ENCODE assay signal across 8 cellular contexts in the genomic region with DNA sequence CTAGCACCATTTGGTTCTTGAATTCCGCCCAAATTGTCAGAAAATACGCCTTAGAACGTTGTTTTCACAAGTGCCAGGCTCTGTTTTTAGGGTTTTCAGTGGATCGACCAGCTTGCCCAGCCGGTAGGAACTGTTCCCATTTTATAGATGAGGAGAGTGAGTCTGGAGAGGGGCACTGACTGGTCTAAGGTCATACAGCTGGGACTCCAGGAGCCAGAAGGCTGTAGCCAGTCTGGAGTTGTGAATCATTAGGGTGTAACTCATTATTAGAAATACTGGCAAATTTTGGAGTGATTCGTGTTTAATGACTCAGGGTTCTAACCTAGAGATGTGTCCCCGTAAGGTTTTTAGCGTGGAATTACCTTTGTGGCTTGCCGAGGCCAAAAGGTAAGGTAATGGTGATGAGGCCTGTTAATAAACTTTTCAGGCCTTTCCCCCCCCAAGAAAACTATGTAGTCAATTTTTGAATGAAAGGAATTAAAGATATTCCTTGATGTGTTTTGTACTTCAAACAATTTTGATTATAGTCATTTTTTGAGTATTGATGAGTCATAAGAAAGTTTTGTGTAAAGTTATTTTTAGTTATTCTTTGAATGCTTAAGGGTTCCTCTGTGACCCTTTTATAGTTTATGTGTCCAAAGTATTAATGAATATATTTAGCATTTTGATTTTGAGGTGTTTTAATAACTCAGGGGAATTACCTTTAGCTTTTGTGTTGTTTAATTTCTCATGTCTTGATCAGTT. TPM values are rescaled to one million over a fixed set of nuclear protein-coding genes. Genes with fewer than 3 reads are reported as not detected.
DNase-seq lines count a peak whose midpoint lies in the region; ATAC-seq, FAIRE-seq and TF ChIP-seq lines count a peak whose summit lies in the region.

No MANE protein-coding gene starts in this region.

- H2BK12ac ChIP-seq in mesenchymal stem cell (ENCODE audit: low read length in 2 of 2) = no peak overlapping the region

- no TSS peak for BruUV-seq in K562 (replicated peaks; lab: Mats Ljungman, UMichigan)

- POLR2A ChIA-PET in CD8-positive, alpha-beta T cell (lab: Charles Lee) = interaction anchor here (1.0 to 3.1 kb wide), 5 partner anchors 13 to 202 kb away, joined by 3 to 17 read pairs (median 4); a partner anchor contains a TSS
- POLR2A ChIA-PET in K562 (lab: Yijun Ruan, JAX) = interaction anchor here (0.6 to 10.5 kb wide), 10 partner anchors 8 to 270 kb away, joined by 3 to 109 read pairs (median 4); a partner anchor contains a TSS

- H3K4me1 Mint-ChIP-seq in CD8-positive, alpha-beta T cell (ENCODE audit: low read depth) = peaks cover 69% of the 10 kb centered on the region

- H3K9me3 Mint-ChIP-seq in CD8-positive, alpha-beta T cell = no peaks in the 10 kb centered on the region

- H3K27me3 Mint-ChIP-seq in CD8-positive, alpha-beta T cell (ENCODE audit: low read depth) = no peaks in the 10 kb centered on the region

- H3K4me3 ChIP-seq in CD8-positive, alpha-beta T cell (ENCODE audit: low read depth, low read length) = peak overlapping the region; percentile 86
- peak overlapping the region; percentile 56 for H3K4me3 ChIP-seq in KMS-11 (IDR thresholded peaks at IDR 0.05; ENCODE audit: insufficient read depth, low read depth, low read length)
- H3K4me3 ChIP-seq in K562 = peak overlapping the region; percentile 88
- peak overlapping the region; percentile 92 to 98 for H3K4me3 ChIP-seq in mesenchymal stem cell (ENCODE audit: insufficient read depth in 1 of 2, low read depth in 1 of 2, low read length in 2 of 2)

- peak overlapping the region; percentile 56 for H2AK5ac ChIP-seq in mesenchymal stem cell (ENCODE audit: low read length, severe bottlenecking)

- CTCF ChIA-PET in CD8-positive, alpha-beta T cell (lab: Charles Lee) = interaction anchor here (1.8 kb wide), 1 partner anchor 95 kb away, joined by 8 read pairs; no protein-coding TSS in a partner anchor
- CTCF ChIA-PET in K562 (lab: Yijun Ruan, JAX; ENCODE audit: low intra/inter-chr PET ratio) = no interaction called here

- ATAC-seq in CD8-positive, alpha-beta T cell = no peak
- peak; percentile 16 for ATAC-seq in K562
- ATAC-seq in HG03469 (IDR thresholded peaks at IDR 0.05; ENCODE audit: unreplicated experiment) = no peak
- ATAC-seq in HG03139 (IDR thresholded peaks at IDR 0.05; ENCODE audit: unreplicated experiment) = no peak

- peak overlapping the region; percentile 91 for H3K4me3 Mint-ChIP-seq in CD8-positive, alpha-beta T cell

- no peak for DNase-seq in CD8-positive, alpha-beta T cell
- DNase-seq in K562 (ENCODE audit: extremely low read depth in 1 of 4, low spot score in 3 of 4) (peak in 1 of 4 experiments; percentile 61), mesenchymal stem cell (peak; percentile 60), anterior cingulate cortex (lab: John Stamatoyannopoulos, UW) (no peak), NCI-H2029 (lab: John Stamatoyannopoulos, UW) (no peak)

- H4K20me1 ChIP-seq in KMS-11 (ENCODE audit: insufficient read depth) (peaks cover 55% of the 10 kb centered on the region), K562 (replicated peaks; ENCODE audit: control insufficient read depth, insufficient read depth, low read length) (peaks cover 16% of the 10 kb centered on the region)

- TF ChIP-seq CTCF in CD8-positive, alpha-beta T cell (IDR thresholded peaks at IDR 0.05) = no peak
- no peak for TF ChIP-seq CTCF in KMS-11 (conservative IDR thresholded peaks at IDR 0.05; ENCODE audit: low read depth, low read length)
- no peak for TF ChIP-seq CTCF in K562 (IDR thresholded peaks at IDR 0.05 in 2 of 3, conservative IDR thresholded peaks at IDR 0.05 in 1 of 3; ENCODE audit: insufficient read depth in 2 of 3, low read depth in 1 of 3, low read length in 3 of 3)

- WGBS in K562 (ENCODE audit: insufficient coverage, low coverage, missing lambda C conversion rate) = 2% methylated on average over 9 of the region's 9 CpGs
- WGBS in mesenchymal stem cell = 5% methylated on average over 9 of the region's 9 CpGs

- no peak overlapping the region for H4K8ac ChIP-seq in mesenchymal stem cell (ENCODE audit: low read length)

- FAIRE-seq in K562 (lab: Jason Lieb, UNC) = no peak

- no peak overlapping the region for H4K91ac ChIP-seq in mesenchymal stem cell (ENCODE audit: low read length)

- in situ Hi-C loops in K562 (cut with MboI) = no loop called here

- H2BK120ac ChIP-seq in mesenchymal stem cell (ENCODE audit: low read depth, low read length) = peak overlapping the region; percentile 1

- H3K4me2 ChIP-seq in KMS-11 (peak overlapping the region; percentile 63), K562 (ENCODE audit: insufficient read depth, low read length) (peak overlapping the region; percentile 99), mesenchymal stem cell (ENCODE audit: low read length, poor library complexity, severe bottlenecking) (peak overlapping the region; percentile 42)

- H3K9me3 ChIP-seq in CD8-positive, alpha-beta T cell (ENCODE audit: low read length) = no peaks in the 10 kb centered on the region
- H3K9me3 ChIP-seq in K562 (replicated peaks; ENCODE audit: control insufficient read depth, insufficient read depth, low read depth, low read length) = no peaks in the 10 kb centered on the region
- no peaks in the 10 kb centered on the region for H3K9me3 ChIP-seq in mesenchymal stem cell (ENCODE audit: control insufficient read depth, low read length)

- no peaks in the 10 kb centered on the region for H3K36me3 ChIP-seq in CD8-positive, alpha-beta T cell (ENCODE audit: insufficient read depth, low read length)
- no peaks in the 10 kb centered on the region for H3K36me3 ChIP-seq in KMS-11 (ENCODE audit: insufficient read depth)
- peaks cover 4% of the 10 kb centered on the region; the same call in 2 of the 3 replicates for H3K36me3 ChIP-seq in K562 (ENCODE audit: control insufficient read depth, insufficient read depth, low read length)
- no peaks in the 10 kb centered on the region for H3K36me3 ChIP-seq in mesenchymal stem cell (ENCODE audit: control insufficient read depth in 1 of 2, insufficient read depth in 2 of 2, low read depth in 1 of 2, low read length in 2 of 2)

- no peak for TF ChIP-seq EP300 in K562 (IDR thresholded peaks at IDR 0.05; ENCODE audit: low read length)

- peaks cover 60% of the 10 kb centered on the region for H3K79me2 ChIP-seq in KMS-11 (ENCODE audit: insufficient read depth, low read depth)
- H3K79me2 ChIP-seq in K562 (ENCODE audit: control insufficient read depth, insufficient read depth, low read length) = peaks cover 82% of the 10 kb centered on the region

- TF ChIP-seq POLR2A in K562 (conservative IDR thresholded peaks at IDR 0.05) = no peak

- peak overlapping the region; percentile 92 for H3K27ac ChIP-seq in CD8-positive, alpha-beta T cell (ENCODE audit: low read depth, low read length)
- peak overlapping the region; percentile 99 for H3K27ac ChIP-seq in KMS-11
- H3K27ac ChIP-seq in K562 (ENCODE audit: extremely low read depth, low read depth, low read length) = peak overlapping the region; percentile 97
- peak overlapping the region; percentile 2 for H3K27ac ChIP-seq in mesenchymal stem cell (ENCODE audit: low read length, poor library complexity, severe bottlenecking)

- H3K79me1 ChIP-seq in mesenchymal stem cell (replicated peaks; ENCODE audit: low read length, poor library complexity, severe bottlenecking) = no peaks in the 10 kb centered on the region

- no peak overlapping the region for H2AFZ ChIP-seq in KMS-11 (ENCODE audit: low read depth)
- H2AFZ ChIP-seq in K562 (ENCODE audit: low read depth, low read length) = no peak overlapping the region
- H2AFZ ChIP-seq in mesenchymal stem cell (ENCODE audit: low read depth, low read length) = no peak overlapping the region

- peak overlapping the region; percentile 98 for H3K9ac ChIP-seq in KMS-11
- peak overlapping the region; percentile 95 to 99 for H3K9ac ChIP-seq in K562 (ENCODE audit: insufficient read depth in 1 of 2, low read depth in 2 of 2, low read length in 2 of 2)
- peak overlapping the region; percentile 96 for H3K9ac ChIP-seq in mesenchymal stem cell (ENCODE audit: low read length)

- H3K36me3 Mint-ChIP-seq in CD8-positive, alpha-beta T cell = peaks cover 14% of the 10 kb centered on the region

- H3K4me1 ChIP-seq in CD8-positive, alpha-beta T cell (ENCODE audit: insufficient read depth, low read length) = peaks cover 55% of the 10 kb centered on the region
- H3K4me1 ChIP-seq in KMS-11 (ENCODE audit: low read depth, poor library complexity, severe bottlenecking) = peaks cover 57% of the 10 kb centered on the region
- peaks cover 17 to 39% of the 10 kb centered on the region in 2 experiments for H3K4me1 ChIP-seq in K562 (replicated peaks in 1 of 2; ENCODE audit: control insufficient read depth in 2 of 2, insufficient read depth in 2 of 2, low read length in 2 of 2)
- H3K4me1 ChIP-seq in mesenchymal stem cell (ENCODE audit: control insufficient read depth, insufficient read depth, low read depth, low read length) = peaks cover 6% of the 10 kb centered on the region

- H3K27ac Mint-ChIP-seq in CD8-positive, alpha-beta T cell = peak overlapping the region; percentile 88

- H3K14ac ChIP-seq in mesenchymal stem cell (ENCODE audit: low read length in 2 of 2) = peak overlapping the region in 1 of 2 experiments; percentile 15

- peak overlapping the region; percentile 8 to 100 for H3K18ac ChIP-seq in mesenchymal stem cell (ENCODE audit: low read depth in 1 of 2, low read length in 2 of 2)

- H3K23ac ChIP-seq in mesenchymal stem cell (ENCODE audit: low read length in 2 of 2) = no peak overlapping the region

- intact Hi-C loops in CD8-positive, alpha-beta T cell (cut with DNase I, micrococcal nuclease) = loop anchor here (1.0 to 10.0 kb wide), 6 partner anchors 196 to 1816 kb away; a partner anchor contains a TSS
- intact Hi-C loops in K562 (cut with micrococcal nuclease) = loop anchor here (5.0 kb wide), 2 partner anchors 79 to 94 kb away; no protein-coding TSS in a partner anchor

- H2BK5ac ChIP-seq in mesenchymal stem cell (ENCODE audit: low read depth, low read length, poor library complexity, severe bottlenecking) = no peak overlapping the region

- H3K27me3 ChIP-seq in CD8-positive, alpha-beta T cell (ENCODE audit: insufficient read depth, low read length) = no peaks in the 10 kb centered on the region
- H3K27me3 ChIP-seq in KMS-11 (ENCODE audit: insufficient read depth, low read depth) (no peaks in the 10 kb centered on the region), K562 (ENCODE audit: control insufficient read depth in 2 of 2, insufficient read depth in 2 of 2, low read length in 2 of 2) (no peaks in the 10 kb centered on the region; a peak in 1 of 5 replicates), mesenchymal stem cell (ENCODE audit: control insufficient read depth in 1 of 2, insufficient read depth in 1 of 2, low read length in 2 of 2) (no peaks in the 10 kb centered on the region)

- H3K9me1 ChIP-seq in K562 (ENCODE audit: control insufficient read depth, insufficient read depth, low read length) = no peaks in the 10 kb centered on the region

- H3K4ac ChIP-seq in mesenchymal stem cell (ENCODE audit: low read depth in 1 of 2, low read length in 2 of 2) = no peak overlapping the region

- TF ChIP-seq RAD21 in K562 (CRISPR knock-in tag; conservative IDR thresholded peaks at IDR 0.05 in 1 of 2, IDR thresholded peaks at IDR 0.05 in 1 of 2) = no peak; a peak in 1 of 4 replicates

- no peak overlapping the region for H2BK15ac ChIP-seq in mesenchymal stem cell (ENCODE audit: low read depth, poor library complexity, severe bottlenecking)

RNA-seq across cellular contexts. Expression of a gene that starts 2.1 kb away (rescaled TPM):
- 100 to 1,000 TPM; 171 to 195 TPM for total RNA-seq in CD8-positive, alpha-beta T cell
- total RNA-seq in K562 (2011; cell fraction: chromatin; rRNA removed; ENCODE audit: low replicate concordance) = 104 and 251 TPM in 2 replicates
- 52.7 and 60.7 TPM in 2 replicates for total RNA-seq in K562 (2011; cell fraction: nucleolus; rRNA removed)
- total RNA-seq in K562 (2011; cell fraction: nucleoplasm; rRNA removed) = 126 and 183 TPM in 2 replicates
- total RNA-seq in K562 (2014; rRNA removed) (40.2 and 42.3 TPM in 2 replicates), K562 (2014; rRNA removed; fragmentation: Illumina TruSeq; extraction: Trizol) (58.9 and 66.8 TPM in 2 replicates), K562 (2015; rRNA removed; fragmentation: Illumina TruSeq; extraction: Trizol) (55.3 and 57.7 TPM in 2 replicates), K562 (2021) (55.8 and 64.8 TPM in 2 replicates)
- polyA plus RNA-seq in K562 (2011; rRNA removed) (59.9 and 65.9 TPM in 2 replicates), K562 (2014; fragmentation: Illumina TruSeq; extraction: Trizol) (35.5 and 36.5 TPM in 2 replicates), K562 (2014; fragmentation: Nextera tagmentation; extraction: Ambion mirVana) (10 to 100 TPM in 1 of 2 experiments, 1 to 10 TPM in 1; 3.7 to 13.2 TPM), K562 (2014; rRNA removed) (29.1 and 32.7 TPM in 2 replicates)
- polyA plus RNA-seq in K562 (2011; cell fraction: cytosol; rRNA removed) = 49.8 and 58.2 TPM in 2 replicates
- 116 and 121 TPM in 2 replicates for polyA plus RNA-seq in K562 (2011; cell fraction: nucleus; rRNA removed)
- polyA plus RNA-seq in K562 (2012) = 20.9 and 26.2 TPM in 2 replicates
- polyA minus RNA-seq in K562 (2011; rRNA and poly(A)+ RNA removed) = 174 and 176 TPM in 2 replicates
- polyA minus RNA-seq in K562 (2011; cell fraction: cytosol; rRNA and poly(A)+ RNA removed) = 62.1 and 76.3 TPM in 2 replicates
- 102 and 169 TPM in 2 replicates for polyA minus RNA-seq in K562 (2011; cell fraction: nucleus; rRNA and poly(A)+ RNA removed)
- 19.3 TPM for polyA plus RNA-seq in mesenchymal stem cell (2013, experiment 1 of 2)
- 19.3 TPM for polyA plus RNA-seq in mesenchymal stem cell (2013, experiment 2 of 2)

Comparison
In these comparisons a context has a peak if more than half of its experiments do, and no peak if none do; other contexts are left out.
1. H3K27ac ChIP-seq: peak in every context shown above with its lines; median percentile 99 in KMS-11; 97 in K562; 92 in CD8-positive, alpha-beta T cell; 2 in mesenchymal stem cell.
2. H3K4me2 ChIP-seq: peak in every context shown above with its lines; median percentile 99 in K562; 63 in KMS-11; 42 in mesenchymal stem cell.